ENCODE assay signal across 31 cellular contexts in the genomic region with DNA sequence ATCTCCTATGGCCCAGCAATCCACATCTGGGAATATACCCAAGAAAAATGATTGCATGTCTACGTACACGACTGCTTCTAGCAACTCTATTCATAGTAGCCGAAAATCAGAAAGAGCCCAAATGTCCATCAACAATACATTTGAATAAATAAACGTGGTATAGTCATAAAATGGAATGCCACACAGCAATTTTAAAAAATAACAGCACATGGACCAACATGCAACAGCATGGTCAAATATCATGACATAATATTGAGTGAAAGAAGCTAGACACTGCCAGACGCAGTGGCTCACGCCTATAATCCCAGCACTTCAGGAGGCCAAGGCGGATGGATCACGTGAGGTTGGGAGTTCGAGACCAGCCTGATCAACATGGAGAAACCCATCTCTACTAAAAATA. TPM values are rescaled to one million over a fixed set of nuclear protein-coding genes. Genes with fewer than 3 reads are reported as not detected.
"Had no signal": no experiment of that assay in that cellular context is flagged by ENCODE, and none has a peak within 500 bp of the region (broad histone marks: within the 10 kb centered on the region; RNA-seq: fewer than 3 reads in every experiment).

No MANE protein-coding gene starts in this region.

- H3K9ac ChIP-seq: KMS-11 had no signal

- H3K4me3 ChIP-seq: cardiac muscle cell, SK-N-MC had no signal

- H3K36me3 ChIP-seq: brain microvascular endothelial cell, cardiac muscle cell, WERI-Rb-1 had no signal

- FAIRE-seq: colon had no signal

- H3K36me3 Mint-ChIP-seq: T-cell had no signal

- DNase-seq: activated CD4-positive, alpha-beta memory T cell treated with anti-CD3 and anti-CD28 coated beads, Interleukin-2, amount 10 ng/mL, durations not matched to agents 7 days and 5 days; activated CD4-positive, alpha-beta T cell treated with anti-CD3 and anti-CD28 coated beads for 48 hours; activated gamma-delta T cell; activated naive CD4-positive, alpha-beta T cell treated with anti-CD3 and anti-CD28 coated beads, Interleukin-2, amount 50 U/mL, for 16 hours; activated T-cell treated with anti-CD3 and anti-CD28 coated beads for 4 hours; amygdala; brain microvascular endothelial cell; cerebellar nuclear complex; NCI-H1092 treated with DMSO at 0.1 percent for 48 hours; NCI-H1417 treated with DMSO at 0.1 percent for 48 hours; NCI-H1694; NCI-H2029; NCI-H2107; NCI-H2171 treated with DMSO at 0.1 percent for 48 hours; NCI-H226; NCI-H526 treated with DMSO at 0.1 percent for 48 hours; NCI-H82; WERI-Rb-1 had no signal

- H3K4me3 Mint-ChIP-seq: activated CD4-positive, alpha-beta memory T cell treated with anti-CD3 and anti-CD28 coated beads, Interleukin-2, amount 10 ng/mL, durations not matched to agents 7 days and 5 days; activated T-helper 17 cell treated with anti-CD3 and anti-CD28 coated beads, Interleukin-2, amount 50 U/mL, for 72 hours; T-cell had no signal

- H3K27me3 ChIP-seq: brain microvascular endothelial cell, cardiac muscle cell had no signal

- H3K4me2 ChIP-seq: KMS-11 had no signal

- H3K9me3 Mint-ChIP-seq: activated CD4-positive, alpha-beta memory T cell treated with anti-CD3 and anti-CD28 coated beads, Interleukin-2, amount 10 ng/mL, durations not matched to agents 7 days and 5 days; activated T-helper 17 cell treated with anti-CD3 and anti-CD28 coated beads, Interleukin-2, amount 50 U/mL, for 72 hours; T-cell had no signal

- H3K27ac Mint-ChIP-seq: activated T-helper 17 cell treated with anti-CD3 and anti-CD28 coated beads, Interleukin-2, amount 50 U/mL, for 72 hours had no signal

- H3K27ac ChIP-seq: brain microvascular endothelial cell, cardiac muscle cell, KMS-11, SK-N-MC, WERI-Rb-1 had no signal

- H3K27me3 Mint-ChIP-seq: activated T-helper 17 cell treated with anti-CD3 and anti-CD28 coated beads, Interleukin-2, amount 50 U/mL, for 72 hours; T-cell had no signal

- ATAC-seq: activated CD4-positive, CD25-positive, alpha-beta regulatory T cell treated with anti-CD3 and anti-CD28 coated beads, Interleukin-2, amount 50 U/mL, for 24 hours; activated T-helper 17 cell treated with anti-CD3 and anti-CD28 coated beads, Interleukin-2, amount 50 U/mL, for 72 hours had no signal

RNA-seq across cellular contexts. Expression of a gene that starts 16.3 kb away (rescaled TPM):
- total RNA-seq: activated CD4-positive, alpha-beta memory T cell treated with anti-CD3 and anti-CD28 coated beads, Interleukin-2, amount 10 ng/mL, durations not matched to agents 7 days and 5 days; activated CD8-positive, alpha-beta memory T cell treated with anti-CD3 and anti-CD28 coated beads for 36 hours; activated T-helper 17 cell treated with anti-CD3 and anti-CD28 coated beads, Interleukin-2, amount 50 U/mL, for 72 hours; cardiac muscle cell; MCF 10A; NCI-H460; OCI-LY7; RPMI7951; T-cell; T-helper 2 cell treated with Interferon-gamma antibody and Interleukin-4, amounts not matched to agents 100 ng/mL and 5 ng/mL, for 36 hours had no signal
- polyA plus RNA-seq: cardiac muscle cell had no signal

RNA-seq across cellular contexts. Expression of a gene that starts 34.4 kb away (rescaled TPM):
- total RNA-seq: OCI-LY7 had no signal
